In the genomic region with DNA sequence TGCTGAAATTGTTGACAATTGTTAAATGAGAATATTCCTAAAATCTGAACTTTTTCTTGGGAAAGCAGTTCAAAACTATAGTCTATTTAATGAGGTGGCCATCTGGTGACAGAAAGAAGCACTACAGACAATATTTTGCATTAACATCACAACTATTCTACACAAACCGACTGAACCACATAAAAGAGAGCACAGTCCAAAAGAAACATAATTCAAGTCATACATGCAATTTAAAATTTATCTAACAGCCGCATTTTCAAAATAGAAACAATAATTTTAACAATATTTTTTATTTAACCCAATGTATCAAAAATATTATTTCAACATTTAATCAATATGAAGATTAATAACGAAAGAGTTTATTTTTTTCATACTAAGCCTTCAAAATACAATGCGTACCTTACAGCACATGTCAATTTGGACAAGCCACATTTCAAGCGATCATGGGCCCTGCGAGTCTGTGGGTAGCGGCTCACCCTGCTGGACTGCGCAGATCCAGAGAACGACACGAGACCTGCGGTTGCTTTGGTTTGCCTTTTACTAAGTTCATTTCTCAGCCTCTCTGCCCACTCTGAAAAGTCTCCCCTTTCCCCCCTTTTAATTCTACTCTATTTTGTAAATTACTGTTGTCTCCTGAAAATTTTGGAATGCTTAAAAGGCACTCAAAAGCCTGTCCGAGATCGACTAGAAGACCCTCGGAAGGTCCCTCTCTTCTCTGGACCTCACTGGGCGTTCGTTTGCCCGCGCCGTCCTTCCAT, we compare ENCODE assay signal across 8 cellular contexts. TPM values are rescaled to one million over a fixed set of nuclear protein-coding genes. Genes with fewer than 3 reads are reported as not detected.
DNase-seq lines count a peak whose midpoint lies in the region; ATAC-seq and TF ChIP-seq lines count a peak whose summit lies in the region.

No MANE protein-coding gene starts in this region.

- H3K27me3 ChIP-seq in A673 (replicated peaks; ENCODE audit: insufficient read depth, low read depth, low read length, poor library complexity) (no peaks in the 10 kb centered on the region), Panc1 (ENCODE audit: control insufficient read depth, insufficient read depth, low read length) (peaks cover 6% of the 10 kb centered on the region; the same call in 1 of the 2 replicates), stomach (peaks cover 0 to 39% (median 11%) of the 10 kb centered on the region in 3 donors)

- H3K9me3 ChIP-seq in A673 (ENCODE audit: low read depth, low read length, poor library complexity, severe bottlenecking) = no peaks in the 10 kb centered on the region
- no peaks in the 10 kb centered on the region for H3K9me3 ChIP-seq in Panc1 (ENCODE audit: control insufficient read depth, insufficient read depth, low read depth, low read length)
- no peaks in the 10 kb centered on the region for H3K9me3 ChIP-seq in stomach

- intact Hi-C loops in A673 (cut with micrococcal nuclease; ENCODE audit: unreplicated experiment) (loop anchor here (5.0 kb wide), 3 partner anchors 212 to 332 kb away; no protein-coding TSS in a partner anchor), Panc1 (cut with micrococcal nuclease; ENCODE audit: unreplicated experiment) (loop anchor here (5.0 kb wide), 1 partner anchor 287 kb away; no protein-coding TSS in a partner anchor), stomach (cut with DNase I; ENCODE audit: low total_unique reads) (no loop called here)

- no peak for TF ChIP-seq EP300 in stomach (IDR thresholded peaks at IDR 0.05)

- in situ Hi-C loops in Panc1 (cut with HindIII; ENCODE audit: low pct_unique_long_range_greater_than_20kb, low sequenced_read_pairs) = no loop called here

- H3K36me3 ChIP-seq in A673 (ENCODE audit: insufficient read depth, low read length, poor library complexity, severe bottlenecking) (no peaks in the 10 kb centered on the region), Panc1 (ENCODE audit: control insufficient read depth, insufficient read depth, low read length) (no peaks in the 10 kb centered on the region), stomach (no peaks in the 10 kb centered on the region)

- H3K27ac ChIP-seq in A673 (ENCODE audit: low read depth, low read length, poor library complexity, severe bottlenecking) (no peak overlapping the region), Panc1 (ENCODE audit: low read length) (no peak overlapping the region), cingulate gyrus (ENCODE audit: low read depth, low read length) (peak overlapping the region; percentile 8), stomach (no peak overlapping the region)

- no peaks in the 10 kb centered on the region for H3K4me1 ChIP-seq in A673 (ENCODE audit: insufficient read depth, low read length, poor library complexity, severe bottlenecking)
- H3K4me1 ChIP-seq in Panc1 (ENCODE audit: control insufficient read depth, insufficient read depth, low read length) = no peaks in the 10 kb centered on the region
- peaks cover 9 to 18% (median 12%) of the 10 kb centered on the region in 4 donors for H3K4me1 ChIP-seq in stomach

- CTCF ChIA-PET in A673 (lab: Charles Lee) (no interaction called here), Panc1 (lab: Charles Lee) (no interaction called here)

- TF ChIP-seq CTCF in A673 (conservative IDR thresholded peaks at IDR 0.05; ENCODE audit: low read depth, low read length) (peak; percentile 63), Panc1 (IDR thresholded peaks at IDR 0.05) (peak; percentile 46; the same call in 1 of the 2 replicates), stomach (IDR thresholded peaks at IDR 0.05) (peak in 3 of 7 experiments; percentile 10 to 33 (median 16))

- DNase-seq in A673 (ENCODE audit: low spot score) (peak; percentile 70), Panc1 (ENCODE audit: low read depth, low spot score) (no peak), left lobe of liver (ENCODE audit: low spot score) (no peak), stomach (no peak)

- ATAC-seq in HG03521 (IDR thresholded peaks at IDR 0.05; ENCODE audit: unreplicated experiment) = peak; percentile 50
- peak; percentile 74 for ATAC-seq in Panc1
- ATAC-seq in left lobe of liver = peak; percentile 76
- no peak for ATAC-seq in HG03571 (IDR thresholded peaks at IDR 0.05; ENCODE audit: unreplicated experiment)

- 1 to 2% (median 1%) methylated on average over 19 of the region's 19 CpGs for WGBS in stomach, 5 donors

- POLR2A ChIA-PET in A673 (lab: Charles Lee; ENCODE audit: low non-redundant PET) = no interaction called here
- POLR2A ChIA-PET in Panc1 (lab: Charles Lee) = no interaction called here

- H3K4me3 ChIP-seq in A673 (ENCODE audit: low read depth, low read length, poor library complexity, severe bottlenecking) (peak overlapping the region; percentile 55), GM08714 (ENCODE audit: low read length) (peak overlapping the region; percentile 30), Panc1 (ENCODE audit: low read depth in 2 of 2, low read length in 2 of 2) (peak overlapping the region; percentile 8 to 35; a peak in 3 of 4 replicates), stomach (peak overlapping the region; percentile 41 to 58 (median 48))

- BruUV-seq in A673 (replicated peaks; lab: Mats Ljungman, UMichigan) (no TSS peak), Panc1 (replicated peaks; lab: Mats Ljungman, UMichigan) (no TSS peak)

- TF ChIP-seq POLR2A in stomach (IDR thresholded peaks at IDR 0.05) = no peak

RNA-seq across cellular contexts. Expression of a gene that starts 0.9 kb away (rescaled TPM):
- total RNA-seq in A673 (2021) (not detected in 2 replicates), Panc1 (2021; ENCODE audit: unreplicated experiment) (not detected), left lobe of liver (not detected), stomach (not detected)
- not detected for polyA plus RNA-seq in Panc1 (2012; ENCODE audit: insufficient read length)
- not detected for polyA plus RNA-seq in stomach

RNA-seq across cellular contexts. Expression of a gene that starts 48.4 kb away (rescaled TPM):
- total RNA-seq in A673 (2021) (3.0 and 4.0 TPM in 2 replicates), Panc1 (2021; ENCODE audit: unreplicated experiment) (0.05 TPM), left lobe of liver (0.65 TPM), stomach (10 to 100 TPM in 1 of 5 donors, 1 to 10 TPM in 1, under 1 TPM in 1, not detected in 2; 0.89 to 10.6 (median 7.8) TPM)
- polyA plus RNA-seq in Panc1 (2012; ENCODE audit: insufficient read length) = not detected
- 1 to 10 TPM in 2 of 3 donors, under 1 TPM in 1; 0.61 to 3.2 (median 1.6) TPM for polyA plus RNA-seq in stomach
